Comparison of ENCODE assay signal across 1 cellular context in the genomic region with DNA sequence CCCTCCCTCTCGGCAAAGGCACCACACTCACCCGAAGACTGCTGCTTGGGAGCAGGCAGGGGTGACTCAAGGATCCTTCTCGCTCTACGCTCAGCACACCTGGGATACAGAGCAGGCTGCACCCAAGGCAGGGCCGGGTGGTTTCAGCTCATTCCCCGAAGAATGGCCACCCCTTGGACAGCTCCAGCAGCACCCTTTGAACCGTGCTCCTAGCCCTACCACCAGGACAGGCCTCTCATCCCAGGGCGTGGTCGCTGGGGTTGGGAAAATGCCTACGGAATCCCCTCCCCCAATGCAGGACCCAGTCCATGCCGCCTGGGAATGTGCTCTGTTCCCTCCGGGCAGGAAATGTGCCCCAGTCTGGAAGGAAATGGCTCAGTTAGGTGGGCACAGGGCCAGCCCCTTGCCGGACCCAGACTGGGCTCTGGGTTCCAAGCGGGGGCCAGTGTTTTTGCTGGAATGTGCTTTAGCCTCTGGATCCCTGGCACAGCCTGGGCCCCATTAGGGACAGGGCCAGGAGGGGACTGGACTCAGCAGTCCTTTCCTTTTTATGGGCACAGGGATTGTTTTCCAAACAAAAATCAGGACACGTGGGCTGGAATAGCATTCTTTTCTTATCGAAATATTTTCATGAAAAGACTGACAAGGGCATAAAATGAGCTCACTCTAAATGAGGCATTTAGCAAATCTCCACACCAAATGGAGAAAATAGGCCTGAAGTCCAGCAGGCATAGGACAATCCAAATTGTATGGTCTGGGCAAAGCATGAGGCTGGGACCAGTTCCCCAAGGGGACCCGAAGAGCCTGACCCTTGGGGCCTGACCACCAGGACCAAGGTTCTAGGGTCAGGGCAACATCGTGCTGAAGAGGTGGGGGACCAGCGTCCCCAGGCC.
TF ChIP-seq lines count a peak whose summit lies in the region.

No MANE protein-coding gene starts in this region.

TF ChIP-seq in HEK293, 187 proteins besides CTCF, POLR2A, EP300 and RAD21 (continued from another document):
- TF ChIP-seq PRDM2 (tag by site-specific recombination; IDR thresholded peaks at IDR 0.05; ENCODE audit: borderline replicate concordance) (no peak), ZNF510 (tag by site-specific recombination; IDR thresholded peaks at IDR 0.05; ENCODE audit: insufficient replicate concordance) (no peak), GLI4 (tag by site-specific recombination; IDR thresholded peaks at IDR 0.05) (no peak), OSR2 (tag by site-specific recombination; IDR thresholded peaks at IDR 0.05) (no peak), ZNF112 (tag by site-specific recombination; IDR thresholded peaks at IDR 0.05) (no peak), IKZF3 (tag by site-specific recombination; IDR thresholded peaks at IDR 0.05) (0 out of 2 replicates have a peak, but pooled peaks have one; percentile 17), ZNF2 (tag by site-specific recombination; IDR thresholded peaks at IDR 0.05) (no peak), ZNF426 (tag by site-specific recombination; IDR thresholded peaks at IDR 0.05) (no peak), ZNF548 (tag by site-specific recombination; IDR thresholded peaks at IDR 0.05) (no peak), ZNF629 (tag by site-specific recombination; IDR thresholded peaks at IDR 0.05) (no peak)
- TF ChIP-seq, protein P1, sequence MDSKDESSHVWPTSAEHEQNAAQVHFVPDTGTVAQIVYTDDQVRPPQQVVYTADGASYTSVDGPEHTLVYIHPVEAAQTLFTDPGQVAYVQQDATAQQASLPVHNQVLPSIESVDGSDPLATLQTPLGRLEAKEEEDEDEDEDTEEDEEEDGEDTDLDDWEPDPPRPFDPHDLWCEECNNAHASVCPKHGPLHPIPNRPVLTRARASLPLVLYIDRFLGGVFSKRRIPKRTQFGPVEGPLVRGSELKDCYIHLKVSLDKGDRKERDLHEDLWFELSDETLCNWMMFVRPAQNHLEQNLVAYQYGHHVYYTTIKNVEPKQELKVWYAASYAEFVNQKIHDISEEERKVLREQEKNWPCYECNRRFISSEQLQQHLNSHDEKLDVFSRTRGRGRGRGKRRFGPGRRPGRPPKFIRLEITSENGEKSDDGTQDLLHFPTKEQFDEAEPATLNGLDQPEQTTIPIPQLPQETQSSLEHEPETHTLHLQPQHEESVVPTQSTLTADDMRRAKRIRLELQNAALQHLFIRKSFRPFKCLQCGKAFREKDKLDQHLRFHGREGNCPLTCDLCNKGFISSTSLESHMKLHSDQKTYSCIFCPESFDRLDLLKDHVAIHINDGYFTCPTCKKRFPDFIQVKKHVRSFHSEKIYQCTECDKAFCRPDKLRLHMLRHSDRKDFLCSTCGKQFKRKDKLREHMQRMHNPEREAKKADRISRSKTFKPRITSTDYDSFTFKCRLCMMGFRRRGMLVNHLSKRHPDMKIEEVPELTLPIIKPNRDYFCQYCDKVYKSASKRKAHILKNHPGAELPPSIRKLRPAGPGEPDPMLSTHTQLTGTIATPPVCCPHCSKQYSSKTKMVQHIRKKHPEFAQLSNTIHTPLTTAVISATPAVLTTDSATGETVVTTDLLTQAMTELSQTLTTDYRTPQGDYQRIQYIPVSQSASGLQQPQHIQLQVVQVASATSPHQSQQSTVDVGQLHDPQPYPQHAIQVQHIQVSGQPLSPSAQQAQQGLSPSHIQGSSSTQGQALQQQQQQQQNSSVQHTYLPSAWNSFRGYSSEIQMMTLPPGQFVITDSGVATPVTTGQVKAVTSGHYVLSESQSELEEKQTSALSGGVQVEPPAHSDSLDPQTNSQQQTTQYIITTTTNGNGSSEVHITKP (tag by site-specific recombination; IDR thresholded peaks at IDR 0.05): peak; percentile 62
- TF ChIP-seq, protein P2, sequence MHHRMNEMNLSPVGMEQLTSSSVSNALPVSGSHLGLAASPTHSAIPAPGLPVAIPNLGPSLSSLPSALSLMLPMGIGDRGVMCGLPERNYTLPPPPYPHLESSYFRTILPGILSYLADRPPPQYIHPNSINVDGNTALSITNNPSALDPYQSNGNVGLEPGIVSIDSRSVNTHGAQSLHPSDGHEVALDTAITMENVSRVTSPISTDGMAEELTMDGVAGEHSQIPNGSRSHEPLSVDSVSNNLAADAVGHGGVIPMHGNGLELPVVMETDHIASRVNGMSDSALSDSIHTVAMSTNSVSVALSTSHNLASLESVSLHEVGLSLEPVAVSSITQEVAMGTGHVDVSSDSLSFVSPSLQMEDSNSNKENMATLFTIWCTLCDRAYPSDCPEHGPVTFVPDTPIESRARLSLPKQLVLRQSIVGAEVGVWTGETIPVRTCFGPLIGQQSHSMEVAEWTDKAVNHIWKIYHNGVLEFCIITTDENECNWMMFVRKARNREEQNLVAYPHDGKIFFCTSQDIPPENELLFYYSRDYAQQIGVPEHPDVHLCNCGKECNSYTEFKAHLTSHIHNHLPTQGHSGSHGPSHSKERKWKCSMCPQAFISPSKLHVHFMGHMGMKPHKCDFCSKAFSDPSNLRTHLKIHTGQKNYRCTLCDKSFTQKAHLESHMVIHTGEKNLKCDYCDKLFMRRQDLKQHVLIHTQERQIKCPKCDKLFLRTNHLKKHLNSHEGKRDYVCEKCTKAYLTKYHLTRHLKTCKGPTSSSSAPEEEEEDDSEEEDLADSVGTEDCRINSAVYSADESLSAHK (tag by site-specific recombination; IDR thresholded peaks at IDR 0.05): no peak
